ENCODE assay signal across 1 cellular context in genomic region chr1:19250629-19251304, GRCh38.
TF ChIP-seq lines count a peak whose summit lies in the region.

No MANE protein-coding gene starts in this region.

TF ChIP-seq in HepG2, 621 proteins besides CTCF, POLR2A, EP300 and RAD21:
- TF ChIP-seq ZNF567 (CRISPR knock-in tag; IDR thresholded peaks at IDR 0.05; ENCODE audit: borderline replicate concordance) (no peak), KDM1A (CRISPR knock-in tag; IDR thresholded peaks at IDR 0.05) (0 out of 2 replicates have a peak, but pooled peaks have one; percentile 31), ZNF138 (CRISPR knock-in tag; IDR thresholded peaks at IDR 0.05; ENCODE audit: low read depth) (0 out of 2 replicates have a peak, but pooled peaks have one; percentile 21), ZNF629 (CRISPR knock-in tag; conservative IDR thresholded peaks at IDR 0.05) (peak; percentile 92), ZFP37 (CRISPR knock-in tag; IDR thresholded peaks at IDR 0.05; ENCODE audit: borderline replicate concordance) (no peak), MNT (IDR thresholded peaks at IDR 0.05) (no peak), ZNF263 (CRISPR knock-in tag; IDR thresholded peaks at IDR 0.05) (peak; percentile 66), KDM2A (CRISPR knock-in tag; IDR thresholded peaks at IDR 0.05; ENCODE audit: borderline replicate concordance, low read depth) (no peak), ELF4 (CRISPR knock-in tag; IDR thresholded peaks at IDR 0.05; ENCODE audit: borderline replicate concordance) (peak; percentile 67; the same call in 1 of the 2 replicates), ZNF607 (CRISPR knock-in tag; IDR thresholded peaks at IDR 0.05; ENCODE audit: borderline replicate concordance) (peak; percentile 27; the same call in 1 of the 2 replicates), SOX5 (CRISPR knock-in tag; IDR thresholded peaks at IDR 0.05; ENCODE audit: borderline replicate concordance) (no peak), ZNF24 (IDR thresholded peaks at IDR 0.05) (peak; percentile 77; the same call in 1 of the 2 replicates), HNF4G (IDR thresholded peaks at IDR 0.05; ENCODE audit: borderline replicate concordance, low read depth, low read length) (peak; percentile 16; the same call in 1 of the 2 replicates), HNF4G (CRISPR knock-in tag; IDR thresholded peaks at IDR 0.05; ENCODE audit: borderline replicate concordance, low read depth) (no peak), CREB1 (IDR thresholded peaks at IDR 0.05) (no peak), CREB1 (CRISPR knock-in tag; IDR thresholded peaks at IDR 0.05) (0 out of 2 replicates have a peak, but pooled peaks have one; percentile 36), NR2F6 (IDR thresholded peaks at IDR 0.05) (peak; percentile 52), NR2F6 (CRISPR knock-in tag; IDR thresholded peaks at IDR 0.05) (no peak), REPIN1 (CRISPR knock-in tag; IDR thresholded peaks at IDR 0.05; ENCODE audit: borderline replicate concordance, low read depth) (0 out of 2 replicates have a peak, but pooled peaks have one; percentile 3)
- TF ChIP-seq, protein P1, sequence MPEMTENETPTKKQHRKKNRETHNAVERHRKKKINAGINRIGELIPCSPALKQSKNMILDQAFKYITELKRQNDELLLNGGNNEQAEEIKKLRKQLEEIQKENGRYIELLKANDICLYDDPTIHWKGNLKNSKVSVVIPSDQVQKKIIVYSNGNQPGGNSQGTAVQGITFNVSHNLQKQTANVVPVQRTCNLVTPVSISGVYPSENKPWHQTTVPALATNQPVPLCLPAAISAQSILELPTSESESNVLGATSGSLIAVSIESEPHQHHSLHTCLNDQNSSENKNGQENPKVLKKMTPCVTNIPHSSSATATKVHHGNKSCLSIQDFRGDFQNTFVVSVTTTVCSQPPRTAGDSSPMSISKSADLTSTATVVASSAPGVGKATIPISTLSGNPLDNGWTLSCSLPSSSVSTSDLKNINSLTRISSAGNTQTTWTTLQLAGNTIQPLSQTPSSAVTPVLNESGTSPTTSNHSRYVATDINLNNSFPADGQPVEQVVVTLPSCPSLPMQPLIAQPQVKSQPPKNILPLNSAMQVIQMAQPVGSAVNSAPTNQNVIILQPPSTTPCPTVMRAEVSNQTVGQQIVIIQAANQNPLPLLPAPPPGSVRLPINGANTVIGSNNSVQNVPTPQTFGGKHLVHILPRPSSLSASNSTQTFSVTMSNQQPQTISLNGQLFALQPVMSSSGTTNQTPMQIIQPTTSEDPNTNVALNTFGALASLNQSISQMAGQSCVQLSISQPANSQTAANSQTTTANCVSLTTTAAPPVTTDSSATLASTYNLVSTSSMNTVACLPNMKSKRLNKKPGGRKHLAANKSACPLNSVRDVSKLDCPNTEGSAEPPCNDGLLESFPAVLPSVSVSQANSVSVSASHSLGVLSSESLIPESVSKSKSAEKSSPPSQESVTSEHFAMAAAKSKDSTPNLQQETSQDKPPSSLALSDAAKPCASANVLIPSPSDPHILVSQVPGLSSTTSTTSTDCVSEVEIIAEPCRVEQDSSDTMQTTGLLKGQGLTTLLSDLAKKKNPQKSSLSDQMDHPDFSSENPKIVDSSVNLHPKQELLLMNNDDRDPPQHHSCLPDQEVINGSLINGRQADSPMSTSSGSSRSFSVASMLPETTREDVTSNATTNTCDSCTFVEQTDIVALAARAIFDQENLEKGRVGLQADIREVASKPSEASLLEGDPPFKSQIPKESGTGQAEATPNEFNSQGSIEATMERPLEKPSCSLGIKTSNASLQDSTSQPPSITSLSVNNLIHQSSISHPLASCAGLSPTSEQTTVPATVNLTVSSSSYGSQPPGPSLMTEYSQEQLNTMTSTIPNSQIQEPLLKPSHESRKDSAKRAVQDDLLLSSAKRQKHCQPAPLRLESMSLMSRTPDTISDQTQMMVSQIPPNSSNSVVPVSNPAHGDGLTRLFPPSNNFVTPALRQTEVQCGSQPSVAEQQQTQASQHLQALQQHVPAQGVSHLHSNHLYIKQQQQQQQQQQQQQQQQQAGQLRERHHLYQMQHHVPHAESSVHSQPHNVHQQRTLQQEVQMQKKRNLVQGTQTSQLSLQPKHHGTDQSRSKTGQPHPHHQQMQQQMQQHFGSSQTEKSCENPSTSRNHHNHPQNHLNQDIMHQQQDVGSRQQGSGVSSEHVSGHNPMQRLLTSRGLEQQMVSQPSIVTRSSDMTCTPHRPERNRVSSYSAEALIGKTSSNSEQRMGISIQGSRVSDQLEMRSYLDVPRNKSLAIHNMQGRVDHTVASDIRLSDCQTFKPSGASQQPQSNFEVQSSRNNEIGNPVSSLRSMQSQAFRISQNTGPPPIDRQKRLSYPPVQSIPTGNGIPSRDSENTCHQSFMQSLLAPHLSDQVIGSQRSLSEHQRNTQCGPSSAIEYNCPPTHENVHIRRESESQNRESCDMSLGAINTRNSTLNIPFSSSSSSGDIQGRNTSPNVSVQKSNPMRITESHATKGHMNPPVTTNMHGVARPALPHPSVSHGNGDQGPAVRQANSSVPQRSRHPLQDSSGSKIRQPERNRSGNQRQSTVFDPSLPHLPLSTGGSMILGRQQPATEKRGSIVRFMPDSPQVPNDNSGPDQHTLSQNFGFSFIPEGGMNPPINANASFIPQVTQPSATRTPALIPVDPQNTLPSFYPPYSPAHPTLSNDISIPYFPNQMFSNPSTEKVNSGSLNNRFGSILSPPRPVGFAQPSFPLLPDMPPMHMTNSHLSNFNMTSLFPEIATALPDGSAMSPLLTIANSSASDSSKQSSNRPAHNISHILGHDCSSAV (CRISPR knock-in tag; IDR thresholded peaks at IDR 0.05; ENCODE audit: borderline replicate concordance) = no peak
- TF ChIP-seq, protein P2, sequence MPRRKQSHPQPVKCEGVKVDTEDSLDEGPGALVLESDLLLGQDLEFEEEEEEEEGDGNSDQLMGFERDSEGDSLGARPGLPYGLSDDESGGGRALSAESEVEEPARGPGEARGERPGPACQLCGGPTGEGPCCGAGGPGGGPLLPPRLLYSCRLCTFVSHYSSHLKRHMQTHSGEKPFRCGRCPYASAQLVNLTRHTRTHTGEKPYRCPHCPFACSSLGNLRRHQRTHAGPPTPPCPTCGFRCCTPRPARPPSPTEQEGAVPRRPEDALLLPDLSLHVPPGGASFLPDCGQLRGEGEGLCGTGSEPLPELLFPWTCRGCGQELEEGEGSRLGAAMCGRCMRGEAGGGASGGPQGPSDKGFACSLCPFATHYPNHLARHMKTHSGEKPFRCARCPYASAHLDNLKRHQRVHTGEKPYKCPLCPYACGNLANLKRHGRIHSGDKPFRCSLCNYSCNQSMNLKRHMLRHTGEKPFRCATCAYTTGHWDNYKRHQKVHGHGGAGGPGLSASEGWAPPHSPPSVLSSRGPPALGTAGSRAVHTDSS (CRISPR knock-in tag; conservative IDR thresholded peaks at IDR 0.05) = no peak
